26 cellular contexts compared by ENCODE assay signal in the genomic region with DNA sequence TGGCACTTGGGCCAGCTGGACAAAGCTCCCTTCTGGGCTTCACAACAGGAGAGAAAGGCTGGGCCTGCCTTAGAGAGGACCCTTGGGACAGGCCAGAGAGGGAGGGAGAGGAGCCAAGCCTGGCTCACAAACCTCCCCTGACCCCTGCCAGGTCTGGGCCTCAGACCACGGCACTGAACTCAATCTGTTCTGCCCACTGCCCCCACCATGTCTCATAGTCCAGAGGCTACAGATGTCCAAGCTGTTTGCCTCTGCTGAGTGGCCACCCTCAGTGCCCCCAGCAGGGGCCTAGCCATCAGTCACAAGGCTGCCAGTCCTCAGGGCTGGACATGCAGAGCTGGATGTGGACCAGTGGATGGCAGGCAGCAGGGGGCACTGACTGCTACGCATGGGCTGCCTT. TPM values are rescaled to one million over a fixed set of nuclear protein-coding genes. Genes with fewer than 3 reads are reported as not detected.
"Had no signal": no experiment of that assay in that cellular context is flagged by ENCODE, and none has a peak within 500 bp of the region (broad histone marks: within the 10 kb centered on the region; RNA-seq: fewer than 3 reads in every experiment).

No MANE protein-coding gene starts in this region.

- DNase-seq: cortex of kidney had no signal

- H2AFZ ChIP-seq: parathyroid adenoma had no signal

- H3K9me3 ChIP-seq: adrenal gland, body of pancreas, gastrocnemius medialis, psoas muscle, testis, transverse colon had no signal

- FAIRE-seq: islet of Langerhans, TTC549 had no signal

- H3K79me2 ChIP-seq: parathyroid adenoma had no signal

- H3K27ac Mint-ChIP-seq: activated CD4-positive, alpha-beta memory T cell treated with anti-CD3 and anti-CD28 coated beads for 36 hours; activated CD4-positive, alpha-beta T cell treated with anti-CD3 and anti-CD28 coated beads, Interleukin-2, amount 10 ng/mL, durations not matched to agents 24 days and 14 days; activated naive CD4-positive, alpha-beta T cell treated with anti-CD3 and anti-CD28 coated beads for 36 hours; activated naive CD8-positive, alpha-beta T cell treated with anti-CD3 and anti-CD28 coated beads for 36 hours; activated T-helper 1 cell treated with anti-CD3 and anti-CD28 coated beads, Interleukin-12 subunit alpha, Interleukin-12 subunit beta, Interleukin-2, Interleukin-4 antibody, amounts not matched to agents 30 ng/mL and 10 ng/mL and 1 ng/mL, durations not matched to agents 14 hours and 24 hours and 36 hours; nephron progenitor cell had no signal

- H3K36me3 Mint-ChIP-seq: activated CD4-positive, alpha-beta memory T cell treated with anti-CD3 and anti-CD28 coated beads for 36 hours; activated naive CD8-positive, alpha-beta T cell treated with anti-CD3 and anti-CD28 coated beads for 36 hours; naive B cell had no signal

- H3K27ac ChIP-seq: adrenal gland, body of pancreas, cardiac muscle cell, gastrocnemius medialis, parathyroid adenoma, psoas muscle, testis, transverse colon, VCaP had no signal

- H3K27me3 ChIP-seq: adrenal gland, body of pancreas, testis had no signal

- H3K4me3 Mint-ChIP-seq: activated CD4-positive, alpha-beta memory T cell treated with anti-CD3 and anti-CD28 coated beads for 36 hours; activated CD4-positive, alpha-beta T cell treated with anti-CD3 and anti-CD28 coated beads, Interleukin-2, amount 10 ng/mL, durations not matched to agents 24 days and 14 days; activated naive CD4-positive, alpha-beta T cell treated with anti-CD3 and anti-CD28 coated beads for 36 hours; activated naive CD8-positive, alpha-beta T cell treated with anti-CD3 and anti-CD28 coated beads for 36 hours; activated T-helper 1 cell treated with anti-CD3 and anti-CD28 coated beads, Interleukin-12 subunit alpha, Interleukin-12 subunit beta, Interleukin-2, Interleukin-4 antibody, amounts not matched to agents 30 ng/mL and 10 ng/mL and 1 ng/mL, durations not matched to agents 14 hours and 24 hours and 36 hours; effector memory CD8-positive, alpha-beta T cell; nephron progenitor cell had no signal

- H3K36me3 ChIP-seq: adrenal gland, cardiac muscle cell, gastrocnemius medialis, transverse colon had no signal

- H3K4me1 ChIP-seq: adrenal gland, body of pancreas, gastrocnemius medialis, parathyroid adenoma, psoas muscle, testis, transverse colon had no signal

- H3K9me3 Mint-ChIP-seq: activated CD4-positive, alpha-beta memory T cell treated with anti-CD3 and anti-CD28 coated beads for 36 hours; activated CD4-positive, alpha-beta T cell treated with anti-CD3 and anti-CD28 coated beads, Interleukin-2, amount 10 ng/mL, durations not matched to agents 24 days and 14 days; activated naive CD4-positive, alpha-beta T cell treated with anti-CD3 and anti-CD28 coated beads for 36 hours; activated naive CD8-positive, alpha-beta T cell treated with anti-CD3 and anti-CD28 coated beads for 36 hours; activated T-helper 1 cell treated with anti-CD3 and anti-CD28 coated beads, Interleukin-12 subunit alpha, Interleukin-12 subunit beta, Interleukin-2, Interleukin-4 antibody, amounts not matched to agents 30 ng/mL and 10 ng/mL and 1 ng/mL, durations not matched to agents 14 hours and 24 hours and 36 hours; effector memory CD8-positive, alpha-beta T cell; naive B cell; nephron progenitor cell had no signal

- H3K4me1 Mint-ChIP-seq: activated CD4-positive, alpha-beta T cell treated with anti-CD3 and anti-CD28 coated beads, Interleukin-2, amount 10 ng/mL, durations not matched to agents 24 days and 14 days; activated naive CD8-positive, alpha-beta T cell treated with anti-CD3 and anti-CD28 coated beads for 36 hours had no signal

- H3K9ac ChIP-seq: parathyroid adenoma had no signal

- H3K4me3 ChIP-seq: adrenal gland, body of pancreas, cardiac muscle cell, gastrocnemius medialis, psoas muscle, testis, transverse colon had no signal

RNA-seq across cellular contexts. Expression of a gene that starts 13.0 kb away (rescaled TPM):
- total RNA-seq: activated CD8-positive, alpha-beta memory T cell treated with anti-CD3 and anti-CD28 coated beads for 36 hours; activated naive CD4-positive, alpha-beta T cell treated with anti-CD3 and anti-CD28 coated beads for 36 hours; activated naive CD8-positive, alpha-beta T cell treated with anti-CD3 and anti-CD28 coated beads for 36 hours; activated T-helper 1 cell treated with anti-CD3 and anti-CD28 coated beads, Interleukin-12 subunit alpha, Interleukin-12 subunit beta, Interleukin-2, Interleukin-4 antibody, amounts not matched to agents 30 ng/mL and 10 ng/mL and 1 ng/mL, durations not matched to agents 14 hours and 24 hours and 36 hours; aorta; body of pancreas; cardiac muscle cell; gastrocnemius medialis; liver; mammary epithelial cell; psoas muscle; skeletal muscle tissue; transverse colon; urinary bladder had no signal
- polyA plus RNA-seq: cardiac muscle cell, liver, mammary epithelial cell, psoas muscle, urinary bladder had no signal
